1 cellular context compared by ENCODE assay signal in the genomic region with DNA sequence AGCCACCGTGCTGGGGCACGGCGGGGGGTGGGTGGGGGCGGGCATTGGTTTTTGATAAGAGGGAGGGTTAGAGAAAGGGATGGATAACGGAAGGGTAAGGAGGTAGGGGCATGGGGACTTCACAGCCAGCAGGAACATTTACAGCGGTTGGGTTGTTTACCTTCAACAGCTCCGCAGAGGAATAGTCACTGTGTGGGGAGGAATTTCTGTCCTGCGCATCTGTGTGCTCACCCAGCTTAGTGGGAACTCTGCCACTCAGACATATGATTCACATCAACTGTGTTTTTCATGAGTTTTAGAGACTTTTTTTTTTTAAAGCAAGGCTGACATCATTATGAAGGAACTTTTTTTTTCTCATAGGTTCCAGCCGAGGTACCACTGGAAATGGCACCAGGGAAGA.
TF ChIP-seq lines count a peak whose summit lies in the region.

No MANE protein-coding gene starts in this region.

TF ChIP-seq in HepG2, 621 proteins besides CTCF, POLR2A, EP300 and RAD21:
- TF ChIP-seq, protein P1, sequence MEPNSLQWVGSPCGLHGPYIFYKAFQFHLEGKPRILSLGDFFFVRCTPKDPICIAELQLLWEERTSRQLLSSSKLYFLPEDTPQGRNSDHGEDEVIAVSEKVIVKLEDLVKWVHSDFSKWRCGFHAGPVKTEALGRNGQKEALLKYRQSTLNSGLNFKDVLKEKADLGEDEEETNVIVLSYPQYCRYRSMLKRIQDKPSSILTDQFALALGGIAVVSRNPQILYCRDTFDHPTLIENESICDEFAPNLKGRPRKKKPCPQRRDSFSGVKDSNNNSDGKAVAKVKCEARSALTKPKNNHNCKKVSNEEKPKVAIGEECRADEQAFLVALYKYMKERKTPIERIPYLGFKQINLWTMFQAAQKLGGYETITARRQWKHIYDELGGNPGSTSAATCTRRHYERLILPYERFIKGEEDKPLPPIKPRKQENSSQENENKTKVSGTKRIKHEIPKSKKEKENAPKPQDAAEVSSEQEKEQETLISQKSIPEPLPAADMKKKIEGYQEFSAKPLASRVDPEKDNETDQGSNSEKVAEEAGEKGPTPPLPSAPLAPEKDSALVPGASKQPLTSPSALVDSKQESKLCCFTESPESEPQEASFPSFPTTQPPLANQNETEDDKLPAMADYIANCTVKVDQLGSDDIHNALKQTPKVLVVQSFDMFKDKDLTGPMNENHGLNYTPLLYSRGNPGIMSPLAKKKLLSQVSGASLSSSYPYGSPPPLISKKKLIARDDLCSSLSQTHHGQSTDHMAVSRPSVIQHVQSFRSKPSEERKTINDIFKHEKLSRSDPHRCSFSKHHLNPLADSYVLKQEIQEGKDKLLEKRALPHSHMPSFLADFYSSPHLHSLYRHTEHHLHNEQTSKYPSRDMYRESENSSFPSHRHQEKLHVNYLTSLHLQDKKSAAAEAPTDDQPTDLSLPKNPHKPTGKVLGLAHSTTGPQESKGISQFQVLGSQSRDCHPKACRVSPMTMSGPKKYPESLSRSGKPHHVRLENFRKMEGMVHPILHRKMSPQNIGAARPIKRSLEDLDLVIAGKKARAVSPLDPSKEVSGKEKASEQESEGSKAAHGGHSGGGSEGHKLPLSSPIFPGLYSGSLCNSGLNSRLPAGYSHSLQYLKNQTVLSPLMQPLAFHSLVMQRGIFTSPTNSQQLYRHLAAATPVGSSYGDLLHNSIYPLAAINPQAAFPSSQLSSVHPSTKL (CRISPR knock-in tag; IDR thresholded peaks at IDR 0.05) = no peak
- 0 out of 2 replicates have a peak, but pooled peaks have one; percentile 13 for TF ChIP-seq FOXA3 (CRISPR knock-in tag; IDR thresholded peaks at IDR 0.05)
